Comparison of ENCODE assay signal across 8 cellular contexts in genomic region chr19:48194041-48194871, GRCh38. TPM values are rescaled to one million over a fixed set of nuclear protein-coding genes. Genes with fewer than 3 reads are reported as not detected.
DNase-seq lines count a peak whose midpoint lies in the region; ATAC-seq and TF ChIP-seq lines count a peak whose summit lies in the region.

No MANE protein-coding gene starts in this region.

- peaks cover 15% of the 10 kb centered on the region for H3K4me1 Mint-ChIP-seq in activated naive CD4-positive, alpha-beta T cell treated with anti-CD3 and anti-CD28 coated beads, Interleukin-2, amount 10 ng/mL, durations not matched to agents 7 days and 5 days

- no peak for ATAC-seq in HG02610 (IDR thresholded peaks at IDR 0.05; ENCODE audit: unreplicated experiment)
- ATAC-seq in HG03565 (IDR thresholded peaks at IDR 0.05; ENCODE audit: unreplicated experiment): no peak
- ATAC-seq in GM21367 (IDR thresholded peaks at IDR 0.05; ENCODE audit: unreplicated experiment): no peak

- TF ChIP-seq CTCF in liver (IDR thresholded peaks at IDR 0.05; ENCODE audit: low read depth, low read length, missing input control): peak; percentile 44

- H3K36me3 Mint-ChIP-seq in activated naive CD4-positive, alpha-beta T cell treated with anti-CD3 and anti-CD28 coated beads, Interleukin-2, amount 10 ng/mL, durations not matched to agents 7 days and 5 days: peaks cover 19% of the 10 kb centered on the region

- H3K9ac ChIP-seq in BLaER1 (no peak overlapping the region), liver (ENCODE audit: low read depth in 1 of 2, low read length in 2 of 2) (no peak overlapping the region)

- peak; percentile 17 to 55 for TF ChIP-seq RAD21 in liver (IDR thresholded peaks at IDR 0.05)

- H3K36me3 ChIP-seq in BLaER1 (peaks cover 62% of the 10 kb centered on the region), H7 (replicated peaks; ENCODE audit: control insufficient read depth, insufficient read depth, low read length) (no peaks in the 10 kb centered on the region; the same call in 1 of the 2 replicates), liver (ENCODE audit: control insufficient read depth in 4 of 4, insufficient read depth in 3 of 4, low read depth in 1 of 4, low read length in 3 of 4) (no peaks in the 10 kb centered on the region)

- peak overlapping the region; percentile 49 for H3K27ac ChIP-seq in BLaER1
- H3K27ac ChIP-seq in liver (ENCODE audit: low read depth in 1 of 2, low read length in 2 of 2): no peak overlapping the region

- 49% methylated on average over 41 of the region's 41 CpGs for WGBS in liver

- H3K4me3 Mint-ChIP-seq in activated naive CD4-positive, alpha-beta T cell treated with anti-CD3 and anti-CD28 coated beads, Interleukin-2, amount 10 ng/mL, durations not matched to agents 7 days and 5 days: no peak overlapping the region

- H3K4me3 ChIP-seq in BLaER1: no peak overlapping the region
- no peak overlapping the region for H3K4me3 ChIP-seq in H7 (ENCODE audit: insufficient read depth, low read depth, low read length)
- H3K4me3 ChIP-seq in liver (ENCODE audit: low read depth in 1 of 3, low read length in 3 of 3): no peak overlapping the region

- no peak overlapping the region for H3K4me2 ChIP-seq in BLaER1

- H3K4me1 ChIP-seq in BLaER1 (peaks cover 21% of the 10 kb centered on the region), liver (ENCODE audit: control insufficient read depth in 4 of 4, insufficient read depth in 4 of 4, low read length in 3 of 4) (no peaks in the 10 kb centered on the region)

- no peak overlapping the region for H3K27ac Mint-ChIP-seq in activated naive CD4-positive, alpha-beta T cell treated with anti-CD3 and anti-CD28 coated beads, Interleukin-2, amount 10 ng/mL, durations not matched to agents 7 days and 5 days

- H4K20me1 ChIP-seq in BLaER1: no peaks in the 10 kb centered on the region

- H3K9me3 ChIP-seq in BLaER1 (peaks cover under 1% of the 10 kb centered on the region), liver (ENCODE audit: control insufficient read depth in 4 of 4, low read length in 3 of 4) (no peaks in the 10 kb centered on the region)

- H3K27me3 Mint-ChIP-seq in activated naive CD4-positive, alpha-beta T cell treated with anti-CD3 and anti-CD28 coated beads, Interleukin-2, amount 10 ng/mL, durations not matched to agents 7 days and 5 days: peaks cover 29% of the 10 kb centered on the region

- no peaks in the 10 kb centered on the region for H3K9me3 Mint-ChIP-seq in activated naive CD4-positive, alpha-beta T cell treated with anti-CD3 and anti-CD28 coated beads, Interleukin-2, amount 10 ng/mL, durations not matched to agents 7 days and 5 days

- CTCF ChIA-PET in activated naive CD4-positive, alpha-beta T cell treated with anti-CD3 and anti-CD28 coated beads, Interleukin-2, amount 10 ng/mL, durations not matched to agents 7 days and 5 days (lab: Charles Lee): interaction anchor here (0.7 to 1.9 kb wide), 7 partner anchors 9 to 91 kb away, joined by 3 to 12 read pairs (median 5); no protein-coding TSS in a partner anchor

- DNase-seq in H7 (peak; percentile 76), UCSD-AML1 (lab: John Stamatoyannopoulos, UW; ENCODE audit: unreplicated experiment) (no peak)
- peak; percentile 55 for DNase-seq in activated naive CD4-positive, alpha-beta T cell treated with anti-CD3 and anti-CD28 coated beads, Interleukin-2, amount 10 ng/mL, durations not matched to agents 7 days and 5 days

- H3K27me3 ChIP-seq in BLaER1: no peaks in the 10 kb centered on the region
- H3K27me3 ChIP-seq in H7 (ENCODE audit: control insufficient read depth, insufficient read depth, low read length): no peaks in the 10 kb centered on the region
- no peaks in the 10 kb centered on the region for H3K27me3 ChIP-seq in liver (ENCODE audit: control insufficient read depth in 4 of 4, insufficient read depth in 4 of 4, low read length in 3 of 4)

TF ChIP-seq in liver, 16 proteins besides CTCF, POLR2A, EP300 and RAD21:
- TF ChIP-seq FOXA2 (IDR thresholded peaks at IDR 0.05) (no peak), YY1 (IDR thresholded peaks at IDR 0.05) (no peak), REST (IDR thresholded peaks at IDR 0.05) (no peak), GABPA (IDR thresholded peaks at IDR 0.05 in 1 of 2, conservative IDR thresholded peaks at IDR 0.05 in 1 of 2) (no peak), SP1 (IDR thresholded peaks at IDR 0.05) (no peak), EGR1 (IDR thresholded peaks at IDR 0.05; ENCODE audit: low read depth in 2 of 2) (no peak), RXRA (IDR thresholded peaks at IDR 0.05) (no peak), JUND (IDR thresholded peaks at IDR 0.05) (no peak), ATF3 (IDR thresholded peaks at IDR 0.05) (no peak), TAF1 (conservative IDR thresholded peaks at IDR 0.05) (no peak), HNF4A (conservative IDR thresholded peaks at IDR 0.05) (no peak), MAX (IDR thresholded peaks at IDR 0.05) (no peak), HNF4G (IDR thresholded peaks at IDR 0.05) (no peak), NR2F2 (IDR thresholded peaks at IDR 0.05) (no peak), FOXA1 (IDR thresholded peaks at IDR 0.05) (no peak), ZBTB33 (IDR thresholded peaks at IDR 0.05) (no peak)
TF ChIP-seq in liver: peak in this region for 0.

RNA-seq across cellular contexts. Expression of gene ZSWIM9, which starts 23.8 kb away (rescaled TPM):
- total RNA-seq in H7 (2014; rRNA removed; shearing (Covaris generic)): 1.7 and 3.0 TPM in 2 replicates
- total RNA-seq in liver: 1 to 10 TPM; 1.6 to 2.5 TPM
- polyA plus RNA-seq in liver: 1 to 10 TPM in 1 of 2 donors, under 1 TPM in 1; 0.25 to 1.6 TPM

RNA-seq across cellular contexts. Expression of gene LIG1, which starts 24.1 kb away (rescaled TPM):
- 90.7 and 100 TPM in 2 replicates for total RNA-seq in H7 (2014; rRNA removed; shearing (Covaris generic))
- 10 to 100 TPM in 1 of 2 donors, 1 to 10 TPM in 1; 6.3 to 61.5 TPM for total RNA-seq in liver
- polyA plus RNA-seq in liver: 1 to 10 TPM; 6.7 to 7.5 TPM
